18 cellular contexts compared by ENCODE assay signal in genomic region chr16:68519225-68519745, GRCh38. TPM values are rescaled to one million over a fixed set of nuclear protein-coding genes. Genes with fewer than 3 reads are reported as not detected.
DNase-seq lines count a peak whose midpoint lies in the region; ATAC-seq, FAIRE-seq and TF ChIP-seq lines count a peak whose summit lies in the region.
"Had no signal": no experiment of that assay in that cellular context is flagged by ENCODE, and none has a peak within 500 bp of the region (broad histone marks: within the 10 kb centered on the region; RNA-seq: fewer than 3 reads in every experiment).

No MANE protein-coding gene starts in this region.

- no peaks in the 10 kb centered on the region for H4K20me1 ChIP-seq in K562 (replicated peaks; ENCODE audit: control insufficient read depth, insufficient read depth, low read length)
- H4K20me1 ChIP-seq: BLaER1 treated with 17β-estradiol and CSF1 and Interleukin-3, amounts not matched to agents 10 nM and 100 nM had no signal

- intact Hi-C loops in K562 (cut with micrococcal nuclease) (no loop called here), spleen (cut with DNase I; ENCODE audit: low total_unique reads) (no loop called here)

- H3K9ac ChIP-seq in K562 (ENCODE audit: insufficient read depth in 1 of 2, low read depth in 2 of 2, low read length in 2 of 2), result no peak overlapping the region
- H3K9ac ChIP-seq: BLaER1 treated with 17β-estradiol and CSF1 and Interleukin-3, amounts not matched to agents 10 nM and 100 nM; GM23248 had no signal

- peak; percentile 25 for DNase-seq in CD1c-positive myeloid dendritic cell (ENCODE audit: extremely low spot score)
- DNase-seq in MV-4-11 (lab: John Stamatoyannopoulos, UW), result peak; percentile 30
- DNase-seq in K562 (ENCODE audit: extremely low read depth in 1 of 4, low spot score in 3 of 4), result no peak
- DNase-seq in spleen, result peak; percentile 68
- no peak for DNase-seq in foreskin keratinocyte
- DNase-seq: CD4-positive, CD25-positive, alpha-beta regulatory T cell; CD8-positive, alpha-beta memory T cell; COR-L47; DMS 273 treated with DMSO at 0.1 percent for 48 hours; DMS53; DND-41; EL; GM23248 had no signal

- no peaks in the 10 kb centered on the region for H3K79me2 ChIP-seq in K562 (ENCODE audit: control insufficient read depth, insufficient read depth, low read length)

- no peak overlapping the region for H3K27ac ChIP-seq in K562 (ENCODE audit: extremely low read depth, low read depth, low read length)
- H3K27ac ChIP-seq in spleen, result no peak overlapping the region
- H3K27ac ChIP-seq in foreskin keratinocyte, result no peak overlapping the region
- H3K27ac ChIP-seq: BLaER1 treated with 17β-estradiol and CSF1 and Interleukin-3, amounts not matched to agents 10 nM and 100 nM; GM23248 had no signal

- TF ChIP-seq EP300 in K562 (IDR thresholded peaks at IDR 0.05; ENCODE audit: low read length), result no peak

- TF ChIP-seq CTCF in K562 (IDR thresholded peaks at IDR 0.05 in 2 of 3, conservative IDR thresholded peaks at IDR 0.05 in 1 of 3; ENCODE audit: insufficient read depth in 2 of 3, low read depth in 1 of 3, low read length in 3 of 3) (no peak), spleen (IDR thresholded peaks at IDR 0.05 in 8 of 11, conservative IDR thresholded peaks at IDR 0.05 in 3 of 11) (no peak), foreskin keratinocyte (conservative IDR thresholded peaks at IDR 0.05) (no peak)

- no peaks in the 10 kb centered on the region for H3K36me3 ChIP-seq in K562 (ENCODE audit: control insufficient read depth, insufficient read depth, low read length)
- H3K36me3 ChIP-seq in spleen, result no peaks in the 10 kb centered on the region
- H3K36me3 ChIP-seq: BLaER1 treated with 17β-estradiol and CSF1 and Interleukin-3, amounts not matched to agents 10 nM and 100 nM; HAP-1 had no signal

- no peak overlapping the region for H3K4me3 ChIP-seq in K562
- H3K4me3 ChIP-seq in spleen, result no peak overlapping the region
- H3K4me3 ChIP-seq: BLaER1 treated with 17β-estradiol and CSF1 and Interleukin-3, amounts not matched to agents 10 nM and 100 nM; GM12878; GM23248; HAP-1 had no signal

- no peak for FAIRE-seq in K562 (lab: Jason Lieb, UNC)
- FAIRE-seq: GM12878, GM19239 had no signal

- H3K9me3 ChIP-seq in K562 (replicated peaks; ENCODE audit: control insufficient read depth, insufficient read depth, low read depth, low read length) (no peaks in the 10 kb centered on the region), spleen (no peaks in the 10 kb centered on the region)
- H3K9me3 ChIP-seq: HAP-1 had no signal

- CTCF ChIA-PET in K562 (lab: Yijun Ruan, JAX; ENCODE audit: low intra/inter-chr PET ratio), result no interaction called here

- H3K4me1 ChIP-seq in K562 (replicated peaks in 1 of 2; ENCODE audit: control insufficient read depth in 2 of 2, insufficient read depth in 2 of 2, low read length in 2 of 2) (peaks cover 0 to 5% of the 10 kb centered on the region in 2 experiments; a peak in 2 of 5 replicates), spleen (peaks cover 0 to 20% (median 8%) of the 10 kb centered on the region in 6 donors), foreskin keratinocyte (no peaks in the 10 kb centered on the region)

- no peak for ATAC-seq in K562
- no peak for ATAC-seq in GM21447 (IDR thresholded peaks at IDR 0.05; ENCODE audit: unreplicated experiment)
- ATAC-seq in foreskin keratinocyte, result no peak
- ATAC-seq: GM12878 had no signal

- POLR2A ChIA-PET in K562 (lab: Yijun Ruan, JAX), result interaction anchor here (0.8 to 1.1 kb wide), 2 partner anchors 8 to 58 kb away, joined by 3 read pairs; no protein-coding TSS in a partner anchor

- TF ChIP-seq RAD21 in K562 (CRISPR knock-in tag; conservative IDR thresholded peaks at IDR 0.05 in 1 of 2, IDR thresholded peaks at IDR 0.05 in 1 of 2), result no peak

- in situ Hi-C loops in K562 (cut with MboI), result no loop called here

- TF ChIP-seq POLR2A in K562 (conservative IDR thresholded peaks at IDR 0.05) (no peak), spleen (IDR thresholded peaks at IDR 0.05) (no peak)

- no peaks in the 10 kb centered on the region for H3K9me1 ChIP-seq in K562 (ENCODE audit: control insufficient read depth, insufficient read depth, low read length)

- WGBS in K562 (ENCODE audit: insufficient coverage, low coverage, missing lambda C conversion rate), result 7% methylated on average over 6 of the region's 6 CpGs
- WGBS in spleen, 5 donors, result 68 to 89% (median 87%) methylated on average over 4 to 6 of the region's 6 CpGs

- no peak overlapping the region for H2AFZ ChIP-seq in K562 (ENCODE audit: low read depth, low read length)
- H2AFZ ChIP-seq: GM23248 had no signal

- no peak overlapping the region for H3K4me2 ChIP-seq in K562 (ENCODE audit: insufficient read depth, low read length)

- H3K27me3 ChIP-seq in K562 (ENCODE audit: control insufficient read depth in 2 of 2, insufficient read depth in 2 of 2, low read length in 2 of 2) (peaks cover 2 to 20% of the 10 kb centered on the region in 2 experiments; a peak in 3 of 5 replicates), spleen (replicated peaks in 1 of 7) (no peaks in the 10 kb centered on the region), foreskin keratinocyte (peaks cover 3% of the 10 kb centered on the region)
- H3K27me3 ChIP-seq: BLaER1 treated with 17β-estradiol and CSF1 and Interleukin-3, amounts not matched to agents 10 nM and 100 nM had no signal

- no TSS peak for BruUV-seq in K562 (replicated peaks; lab: Mats Ljungman, UMichigan)

TF ChIP-seq in K562, 482 proteins besides CTCF, POLR2A, EP300 and RAD21:
- no peak for TF ChIP-seq ZNF589 (CRISPR knock-in tag; IDR thresholded peaks at IDR 0.05; ENCODE audit: low read depth)
- TF ChIP-seq ZNF263 (CRISPR knock-in tag; IDR thresholded peaks at IDR 0.05; ENCODE audit: borderline replicate concordance), result peak; percentile 78
- no peak for TF ChIP-seq ZNF639 (CRISPR knock-in tag; conservative IDR thresholded peaks at IDR 0.05 in 1 of 2, IDR thresholded peaks at IDR 0.05 in 1 of 2)
- peak; percentile 14 for TF ChIP-seq ZFP36 (IDR thresholded peaks at IDR 0.05; ENCODE audit: low read depth, low read length, partially characterized antibody)

RNA-seq across cellular contexts. Expression of gene ZFP90, which starts 19.8 kb away (rescaled TPM):
- total RNA-seq in K562 (2011; cell fraction: chromatin; rRNA removed; ENCODE audit: low replicate concordance), result 0.79 and 3.6 TPM in 2 replicates
- 0.83 and 1.8 TPM in 2 replicates for total RNA-seq in K562 (2011; cell fraction: nucleolus; rRNA removed)
- total RNA-seq in K562 (2011; cell fraction: nucleoplasm; rRNA removed), result 1.9 and 25.6 TPM in 2 replicates
- total RNA-seq in K562 (2014; rRNA removed), result 2.0 and 2.7 TPM in 2 replicates
- 2.4 and 3.0 TPM in 2 replicates for total RNA-seq in K562 (2014; rRNA removed; fragmentation: Illumina TruSeq; extraction: Trizol)
- 1.8 and 2.6 TPM in 2 replicates for total RNA-seq in K562 (2015; rRNA removed; fragmentation: Illumina TruSeq; extraction: Trizol)
- 2.4 and 2.9 TPM in 2 replicates for total RNA-seq in K562 (2021)
- polyA plus RNA-seq in K562 (2011; rRNA removed), result 1.2 and 1.7 TPM in 2 replicates
- 0.80 and 1.4 TPM in 2 replicates for polyA plus RNA-seq in K562 (2011; cell fraction: cytosol; rRNA removed)
- 0.73 and 1.4 TPM in 2 replicates for polyA plus RNA-seq in K562 (2011; cell fraction: nucleus; rRNA removed)
- 2.2 and 7.6 TPM in 2 replicates for polyA plus RNA-seq in K562 (2012)
- 2.4 and 2.7 TPM in 2 replicates for polyA plus RNA-seq in K562 (2014; fragmentation: Illumina TruSeq; extraction: Trizol)
- under 1 TPM; 0.66 to 0.78 TPM for polyA plus RNA-seq in K562 (2014; fragmentation: Nextera tagmentation; extraction: Ambion mirVana)
- polyA plus RNA-seq in K562 (2014; rRNA removed), result 2.3 and 5.7 TPM in 2 replicates
- 2.0 and 2.2 TPM in 2 replicates for polyA minus RNA-seq in K562 (2011; rRNA and poly(A)+ RNA removed)
- 0.27 and 1.6 TPM in 2 replicates for polyA minus RNA-seq in K562 (2011; cell fraction: cytosol; rRNA and poly(A)+ RNA removed)
- polyA minus RNA-seq in K562 (2011; cell fraction: nucleus; rRNA and poly(A)+ RNA removed), result 0.89 and 1.1 TPM in 2 replicates
- total RNA-seq in spleen, result 10 to 100 TPM; 21.5 to 53.1 (median 28.2) TPM
- 10 to 100 TPM in 1 of 3 donors, 1 to 10 TPM in 2; 7.3 to 10.0 (median 9.9) TPM for polyA plus RNA-seq in spleen
- total RNA-seq in foreskin keratinocyte, result 18.7 and 21.7 TPM in 2 replicates
- 5.6 and 5.7 TPM in 2 replicates for polyA plus RNA-seq in foreskin keratinocyte

Comparison
In these comparisons a context has a peak if more than half of its experiments do, and no peak if none do; other contexts are left out.
1. DNase-seq: peak in CD1c-positive myeloid dendritic cell (single experiment), MV-4-11 (single experiment) and spleen (single experiment); none in K562 (0 of 4) and foreskin keratinocyte (0 of 2).